9 cellular contexts compared by ENCODE assay signal in the genomic region with DNA sequence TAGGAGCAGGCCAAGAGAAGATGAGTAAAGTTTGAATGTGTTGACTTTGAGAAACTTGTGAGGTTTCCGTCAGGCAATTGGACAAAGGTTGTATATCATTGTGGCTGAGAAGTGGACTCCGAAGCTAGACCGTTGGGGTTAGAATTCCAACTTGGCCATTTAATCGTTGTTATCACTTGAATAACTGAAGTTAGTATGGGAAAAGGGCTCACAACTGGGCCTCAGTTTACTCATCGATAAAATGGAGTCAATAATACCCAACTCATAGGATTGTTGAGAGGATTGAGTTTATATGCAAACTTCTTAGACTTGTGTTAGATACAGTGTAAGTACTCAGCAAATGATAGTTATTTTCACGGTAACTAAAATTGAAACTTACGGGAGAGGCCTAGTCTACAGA. TPM values are rescaled to one million over a fixed set of nuclear protein-coding genes. Genes with fewer than 3 reads are reported as not detected.
DNase-seq lines count a peak whose midpoint lies in the region; ATAC-seq and TF ChIP-seq lines count a peak whose summit lies in the region.
"Had no signal": no experiment of that assay in that cellular context is flagged by ENCODE, and none has a peak within 500 bp of the region (broad histone marks: within the 10 kb centered on the region; RNA-seq: fewer than 3 reads in every experiment).

No MANE protein-coding gene starts in this region.

- H3K4me1 ChIP-seq in adipocyte (ENCODE audit: control insufficient read depth, insufficient read depth, low read length) (peaks cover 30% of the 10 kb centered on the region), liver (ENCODE audit: control insufficient read depth in 4 of 4, insufficient read depth in 4 of 4, low read length in 3 of 4) (peaks cover 6 to 38% (median 33%) of the 10 kb centered on the region in 4 donors), testis (peaks cover 24% of the 10 kb centered on the region)

- H3K27ac ChIP-seq in liver (ENCODE audit: low read depth in 1 of 2, low read length in 2 of 2) (no peak overlapping the region), testis (peak overlapping the region in 1 of 2 donors; percentile 50)

- 18% methylated on average over 7 of the region's 7 CpGs for WGBS in liver
- WGBS in testis, 2 donors = 10 to 13% methylated on average over 7 of the region's 7 CpGs

- peaks cover 48% of the 10 kb centered on the region for H3K36me3 Mint-ChIP-seq in activated CD4-positive, alpha-beta T cell treated with anti-CD3 and anti-CD28 coated beads, Interleukin-2, amount 10 ng/mL, durations not matched to agents 7 days and 5 days (ENCODE audit: low read depth)

- intact Hi-C loops in testis (cut with DNase I; ENCODE audit: low total_unique reads) = no loop called here

- POLR2A ChIA-PET in activated CD4-positive, alpha-beta T cell treated with anti-CD3 and anti-CD28 coated beads, Interleukin-2, amount 10 ng/mL, durations not matched to agents 7 days and 5 days (lab: Charles Lee) = no interaction called here

- H3K9me3 ChIP-seq in adipocyte (ENCODE audit: control insufficient read depth, low read length) (no peaks in the 10 kb centered on the region), liver (ENCODE audit: control insufficient read depth in 4 of 4, low read length in 3 of 4) (no peaks in the 10 kb centered on the region), testis (no peaks in the 10 kb centered on the region)

- no peaks in the 10 kb centered on the region for H3K9me3 Mint-ChIP-seq in activated CD4-positive, alpha-beta T cell treated with anti-CD3 and anti-CD28 coated beads, Interleukin-2, amount 10 ng/mL, durations not matched to agents 7 days and 5 days

- TF ChIP-seq POLR2A in testis (IDR thresholded peaks at IDR 0.05) = no peak

- TF ChIP-seq RAD21 in liver (IDR thresholded peaks at IDR 0.05) = no peak

- peak overlapping the region; percentile 90 for H3K9ac ChIP-seq in adipocyte (ENCODE audit: low read length)
- peak overlapping the region; percentile 71 to 81 for H3K9ac ChIP-seq in liver (ENCODE audit: low read depth in 1 of 2, low read length in 2 of 2)

- H3K4me3 ChIP-seq in adipocyte (ENCODE audit: low read length) (peak overlapping the region; percentile 100), liver (ENCODE audit: low read depth in 1 of 3, low read length in 3 of 3) (peak overlapping the region; percentile 91 to 98 (median 92)), testis (peak overlapping the region; percentile 68 to 92)

- no peak for ATAC-seq in GM21381 (IDR thresholded peaks at IDR 0.05; ENCODE audit: unreplicated experiment)
- ATAC-seq in HG03095 (IDR thresholded peaks at IDR 0.05; ENCODE audit: unreplicated experiment) = no peak

- DNase-seq in activated CD4-positive, alpha-beta T cell treated with anti-CD3 and anti-CD28 coated beads, Interleukin-2, amount 10 ng/mL, durations not matched to agents 7 days and 5 days = no peak
- no peak for DNase-seq in activated CD4-positive, alpha-beta T cell treated with anti-CD3 and anti-CD28 coated beads, Interleukin-2, amount 50 U/mL, for 4 hours
- DNase-seq in adipocyte (ENCODE audit: low read depth) (no peak), testis (no peak), NCI-H69 (lab: John Stamatoyannopoulos, UW) (no peak)
- DNase-seq: DMS79 treated with DMSO at 0.1 percent for 48 hours had no signal

- CTCF ChIA-PET in activated CD4-positive, alpha-beta T cell treated with anti-CD3 and anti-CD28 coated beads, Interleukin-2, amount 10 ng/mL, durations not matched to agents 7 days and 5 days (lab: Charles Lee) = no interaction called here

- TF ChIP-seq CTCF in liver (IDR thresholded peaks at IDR 0.05; ENCODE audit: low read depth, low read length, missing input control) (no peak), testis (IDR thresholded peaks at IDR 0.05) (no peak)

- peak overlapping the region; percentile 92 for H3K27ac Mint-ChIP-seq in activated CD4-positive, alpha-beta T cell treated with anti-CD3 and anti-CD28 coated beads, Interleukin-2, amount 10 ng/mL, durations not matched to agents 7 days and 5 days

- peaks cover 39% of the 10 kb centered on the region for H3K4me1 Mint-ChIP-seq in activated CD4-positive, alpha-beta T cell treated with anti-CD3 and anti-CD28 coated beads, Interleukin-2, amount 10 ng/mL, durations not matched to agents 7 days and 5 days

- peaks cover 34% of the 10 kb centered on the region for H3K36me3 ChIP-seq in adipocyte (ENCODE audit: control insufficient read depth, insufficient read depth, low read length, severe bottlenecking)
- peaks cover 4 to 29% (median 17%) of the 10 kb centered on the region in 4 donors for H3K36me3 ChIP-seq in liver (ENCODE audit: control insufficient read depth in 4 of 4, insufficient read depth in 3 of 4, low read depth in 1 of 4, low read length in 3 of 4)
- no peaks in the 10 kb centered on the region for H3K36me3 ChIP-seq in testis (ENCODE audit: low read depth, missing control alignments)

- no peaks in the 10 kb centered on the region for H3K27me3 Mint-ChIP-seq in activated CD4-positive, alpha-beta T cell treated with anti-CD3 and anti-CD28 coated beads, Interleukin-2, amount 10 ng/mL, durations not matched to agents 7 days and 5 days

- H3K4me3 Mint-ChIP-seq in activated CD4-positive, alpha-beta T cell treated with anti-CD3 and anti-CD28 coated beads, Interleukin-2, amount 10 ng/mL, durations not matched to agents 7 days and 5 days = peak overlapping the region; percentile 91

- no peaks in the 10 kb centered on the region for H3K27me3 ChIP-seq in adipocyte (replicated peaks; ENCODE audit: control insufficient read depth, insufficient read depth, low read length)
- no peaks in the 10 kb centered on the region for H3K27me3 ChIP-seq in liver (ENCODE audit: control insufficient read depth in 4 of 4, insufficient read depth in 4 of 4, low read length in 3 of 4)
- H3K27me3 ChIP-seq in testis = no peaks in the 10 kb centered on the region

TF ChIP-seq in liver, 16 proteins besides CTCF, POLR2A, EP300 and RAD21 (continues in another document):
- TF ChIP-seq, protein P1, sequence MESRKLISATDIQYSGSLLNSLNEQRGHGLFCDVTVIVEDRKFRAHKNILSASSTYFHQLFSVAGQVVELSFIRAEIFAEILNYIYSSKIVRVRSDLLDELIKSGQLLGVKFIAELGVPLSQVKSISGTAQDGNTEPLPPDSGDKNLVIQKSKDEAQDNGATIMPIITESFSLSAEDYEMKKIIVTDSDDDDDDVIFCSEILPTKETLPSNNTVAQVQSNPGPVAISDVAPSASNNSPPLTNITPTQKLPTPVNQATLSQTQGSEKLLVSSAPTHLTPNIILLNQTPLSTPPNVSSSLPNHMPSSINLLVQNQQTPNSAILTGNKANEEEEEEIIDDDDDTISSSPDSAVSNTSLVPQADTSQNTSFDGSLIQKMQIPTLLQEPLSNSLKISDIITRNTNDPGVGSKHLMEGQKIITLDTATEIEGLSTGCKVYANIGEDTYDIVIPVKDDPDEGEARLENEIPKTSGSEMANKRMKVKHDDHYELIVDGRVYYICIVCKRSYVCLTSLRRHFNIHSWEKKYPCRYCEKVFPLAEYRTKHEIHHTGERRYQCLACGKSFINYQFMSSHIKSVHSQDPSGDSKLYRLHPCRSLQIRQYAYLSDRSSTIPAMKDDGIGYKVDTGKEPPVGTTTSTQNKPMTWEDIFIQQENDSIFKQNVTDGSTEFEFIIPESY (IDR thresholded peaks at IDR 0.05) = no peak
- TF ChIP-seq EGR1 (IDR thresholded peaks at IDR 0.05; ENCODE audit: low read depth in 2 of 2) (no peak), FOXA2 (IDR thresholded peaks at IDR 0.05) (no peak), FOXA1 (IDR thresholded peaks at IDR 0.05) (no peak), GABPA (IDR thresholded peaks at IDR 0.05 in 1 of 2, conservative IDR thresholded peaks at IDR 0.05 in 1 of 2) (no peak), NR2F2 (IDR thresholded peaks at IDR 0.05) (no peak)
- TF ChIP-seq, protein P2, sequence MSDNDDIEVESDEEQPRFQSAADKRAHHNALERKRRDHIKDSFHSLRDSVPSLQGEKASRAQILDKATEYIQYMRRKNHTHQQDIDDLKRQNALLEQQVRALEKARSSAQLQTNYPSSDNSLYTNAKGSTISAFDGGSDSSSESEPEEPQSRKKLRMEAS (IDR thresholded peaks at IDR 0.05) = no peak

RNA-seq across cellular contexts. Expression of a gene that starts 0.8 kb away (rescaled TPM):
- total RNA-seq in activated CD4-positive, alpha-beta T cell treated with anti-CD3 and anti-CD28 coated beads, Interleukin-2, amount 10 ng/mL, durations not matched to agents 7 days and 5 days = 10 to 100 TPM; 61.9 to 73.6 TPM
- 10 to 100 TPM; 91.1 to 97.3 TPM for total RNA-seq in liver
- polyA plus RNA-seq in liver = 100 to 1,000 TPM; 145 to 294 TPM
- total RNA-seq in testis = 100 to 1,000 TPM; 101 to 133 TPM
- polyA plus RNA-seq in testis (ENCODE audit: insufficient read depth, low read depth, low replicate concordance) = 214 TPM

RNA-seq across cellular contexts. Expression of a gene that starts 0.9 kb away (rescaled TPM):
- total RNA-seq in activated CD4-positive, alpha-beta T cell treated with anti-CD3 and anti-CD28 coated beads, Interleukin-2, amount 10 ng/mL, durations not matched to agents 7 days and 5 days = 10 to 100 TPM; 12.5 to 13.3 TPM
- total RNA-seq in liver (1 to 10 TPM; 5.1 to 6.1 TPM), testis (10 to 100 TPM; 18.4 to 19.2 TPM)
- polyA plus RNA-seq in liver (1 to 10 TPM; 4.2 to 4.9 TPM), testis (ENCODE audit: insufficient read depth, low read depth, low replicate concordance) (17.9 TPM)

RNA-seq across cellular contexts. Expression of a gene that starts 52.2 kb away (rescaled TPM):
- 100 to 1,000 TPM; 114 to 115 TPM for total RNA-seq in activated CD4-positive, alpha-beta T cell treated with anti-CD3 and anti-CD28 coated beads, Interleukin-2, amount 10 ng/mL, durations not matched to agents 7 days and 5 days
- total RNA-seq in liver (10 to 100 TPM; 18.4 to 33.8 TPM), testis (10 to 100 TPM; 58.7 to 64.7 TPM)
- polyA plus RNA-seq in liver (10 to 100 TPM; 17.3 to 18.4 TPM), testis (ENCODE audit: insufficient read depth, low read depth, low replicate concordance) (110 TPM)
